In genomic region chr1:110343249-110343648, GRCh38 we compare ENCODE assay signal across 10 cellular contexts. TPM values are rescaled to one million over a fixed set of nuclear protein-coding genes. Genes with fewer than 3 reads are reported as not detected.
DNase-seq lines count a peak whose midpoint lies in the region; ATAC-seq and TF ChIP-seq lines count a peak whose summit lies in the region.
"Had no signal": no experiment of that assay in that cellular context is flagged by ENCODE, and none has a peak within 500 bp of the region (broad histone marks: within the 10 kb centered on the region; RNA-seq: fewer than 3 reads in every experiment).

No MANE protein-coding gene starts in this region.

- H3K27me3 ChIP-seq in DND-41 (ENCODE audit: insufficient read depth, low read length, poor library complexity) = no peaks in the 10 kb centered on the region
- no peaks in the 10 kb centered on the region for H3K27me3 ChIP-seq in mammary epithelial cell (ENCODE audit: insufficient read depth, low read length)
- H3K27me3 ChIP-seq: uterus had no signal

- no peak overlapping the region for H3K27ac ChIP-seq in DND-41 (ENCODE audit: low read length)
- H3K27ac ChIP-seq in mammary epithelial cell (ENCODE audit: insufficient read depth, low read depth, low read length) = no peak overlapping the region
- H3K27ac ChIP-seq: uterus had no signal

- dilution Hi-C loops in mammary epithelial cell (cut with HindIII; ENCODE audit: low sequenced_read_pairs) = no loop called here

- H3K9ac ChIP-seq in DND-41 (ENCODE audit: low read depth, low read length) (peak overlapping the region; percentile 94), mammary epithelial cell (ENCODE audit: insufficient read depth, low read length) (no peak overlapping the region)

- ATAC-seq in DND-41 (ENCODE audit: insufficient read depth, low read depth) = no peak

- 97% methylated on average over 2 of the region's 2 CpGs for WGBS in mammary epithelial cell (ENCODE audit: low coverage, missing lambda C conversion rate)

- BruUV-seq in mammary epithelial cell (replicated peaks; lab: Mats Ljungman, UMichigan) = no TSS peak

- H3K9me3 Mint-ChIP-seq in IgD-negative memory B cell (no peaks in the 10 kb centered on the region), nephron (no peaks in the 10 kb centered on the region)

- peak overlapping the region; percentile 72 to 89; a peak in 3 of 4 replicates for H3K4me3 ChIP-seq in DND-41 (ENCODE audit: low read depth in 1 of 2, low read length in 2 of 2)
- H3K4me3 ChIP-seq in mammary epithelial cell (replicated peaks in 1 of 3; ENCODE audit: insufficient read depth in 1 of 3, low read depth in 2 of 3, low read length in 3 of 3) = peak overlapping the region in 2 of 3 experiments; percentile 42 to 48
- H3K4me3 ChIP-seq: uterus had no signal

- no peak for DNase-seq in DND-41
- no peak for DNase-seq in mammary epithelial cell
- no peak for DNase-seq in NCI-H2107 treated with DMSO at 0.1 percent for 48 hours (lab: John Stamatoyannopoulos, UW; ENCODE audit: unreplicated experiment)
- DNase-seq in NCI-H1436 (lab: John Stamatoyannopoulos, UW) = no peak
- DNase-seq in superior temporal gyrus (ENCODE audit: extremely low spot score) = no peak
- DNase-seq: activated CD4-positive, CD25-positive, alpha-beta regulatory T cell; NK-92 treated with Interleukin-12 subunit alpha and Interleukin-12 subunit beta, amount 100 ng/mL, for 24 hours; uterus had no signal

- peaks cover 89% of the 10 kb centered on the region for H3K36me3 ChIP-seq in DND-41 (ENCODE audit: insufficient read depth, low read length)
- peaks cover 25% of the 10 kb centered on the region for H3K36me3 ChIP-seq in mammary epithelial cell (ENCODE audit: insufficient read depth, low read length)
- H3K36me3 ChIP-seq: uterus had no signal

- H3K27ac Mint-ChIP-seq in IgD-negative memory B cell (peak overlapping the region in 1 of 3 donors; percentile 41), nephron (no peak overlapping the region)

- peak overlapping the region; percentile 97 for H3K4me2 ChIP-seq in DND-41 (ENCODE audit: insufficient read depth, low read length)
- peak overlapping the region; percentile 88 for H3K4me2 ChIP-seq in mammary epithelial cell (ENCODE audit: insufficient read depth, low read depth, low read length)

- H4K20me1 ChIP-seq in DND-41 (ENCODE audit: insufficient read depth, low read length) (peaks cover 81% of the 10 kb centered on the region), mammary epithelial cell (ENCODE audit: insufficient read depth, low read length) (peaks cover 15% of the 10 kb centered on the region)

- peaks cover 90% of the 10 kb centered on the region for H3K79me2 ChIP-seq in DND-41 (ENCODE audit: insufficient read depth, low read length)
- peaks cover 90% of the 10 kb centered on the region for H3K79me2 ChIP-seq in mammary epithelial cell (ENCODE audit: insufficient read depth, low read length)

- H3K36me3 Mint-ChIP-seq in IgD-negative memory B cell = peaks cover 11% of the 10 kb centered on the region
- H3K36me3 Mint-ChIP-seq in nephron (ENCODE audit: low read depth) = peaks cover 64% of the 10 kb centered on the region

- intact Hi-C loops in mammary epithelial cell (cut with micrococcal nuclease) = no loop called here

- in situ Hi-C loops in mammary epithelial cell (cut with MboI; ENCODE audit: low sequenced_read_pairs in 2 of 2) = no loop called here

- H3K4me3 Mint-ChIP-seq in IgD-negative memory B cell (peak overlapping the region; percentile 46 to 90 (median 67)), nephron (peak overlapping the region; percentile 63 to 73 (median 70))

- TF ChIP-seq CTCF in DND-41 (IDR thresholded peaks at IDR 0.05; ENCODE audit: borderline replicate concordance, extremely low read depth, low read length, poor library complexity, severe bottlenecking) (no peak), mammary epithelial cell (conservative IDR thresholded peaks at IDR 0.05 in 1 of 2, IDR thresholded peaks at IDR 0.05 in 1 of 2; ENCODE audit: extremely low read depth in 1 of 2, insufficient read depth in 1 of 2, low read depth in 1 of 2, low read length in 2 of 2) (no peak), nephron (IDR thresholded peaks at IDR 0.05; ENCODE audit: unreplicated experiment in 3 of 3) (no peak)

- CTCF ChIA-PET in mammary epithelial cell (lab: Charles Lee; ENCODE audit: low non-redundant PET) = no interaction called here

- peaks cover 82% of the 10 kb centered on the region for H3K4me1 ChIP-seq in DND-41 (ENCODE audit: insufficient read depth, low read length)
- peaks cover 27% of the 10 kb centered on the region for H3K4me1 ChIP-seq in mammary epithelial cell (ENCODE audit: insufficient read depth, low read length)

- H2AFZ ChIP-seq in DND-41 (ENCODE audit: low read depth, low read length) (no peak overlapping the region), mammary epithelial cell (ENCODE audit: low read depth, low read length) (no peak overlapping the region)

- H3K4me1 Mint-ChIP-seq in IgD-negative memory B cell = peaks cover 42 to 69% (median 63%) of the 10 kb centered on the region in 3 donors
- peaks cover 76% of the 10 kb centered on the region for H3K4me1 Mint-ChIP-seq in nephron

- H3K9me3 ChIP-seq in DND-41 (ENCODE audit: insufficient read depth, low read length, severe bottlenecking) = no peaks in the 10 kb centered on the region
- no peaks in the 10 kb centered on the region for H3K9me3 ChIP-seq in mammary epithelial cell (replicated peaks; ENCODE audit: insufficient read depth, low read length)
- H3K9me3 ChIP-seq: uterus had no signal

- H3K27me3 Mint-ChIP-seq in IgD-negative memory B cell (no peaks in the 10 kb centered on the region), nephron (ENCODE audit: low read depth) (no peaks in the 10 kb centered on the region)

RNA-seq across cellular contexts. Expression of gene RBM15, which starts 4.1 kb away (rescaled TPM):
- 16.9 TPM for polyA plus RNA-seq in IgD-negative memory B cell
- total RNA-seq in mammary epithelial cell = 10 to 100 TPM; 26.3 to 47.0 TPM
- polyA plus RNA-seq in mammary epithelial cell = 16.5 TPM
- 76.2 TPM for polyA minus RNA-seq in mammary epithelial cell

RNA-seq across cellular contexts. Expression of gene SLC16A4, which starts 47.6 kb away (rescaled TPM):
- polyA plus RNA-seq in IgD-negative memory B cell = 3.6 TPM
- 100 to 1,000 TPM in 1 of 2 donors, 10 to 100 TPM in 1; 29.4 to 198 TPM for total RNA-seq in mammary epithelial cell
- polyA plus RNA-seq in mammary epithelial cell = 12.4 TPM
- 21.8 TPM for polyA minus RNA-seq in mammary epithelial cell
